ENCODE assay signal across 1 cellular context in genomic region chr17:48128411-48128810, GRCh38.
TF ChIP-seq lines count a peak whose summit lies in the region.

No MANE protein-coding gene starts in this region.

TF ChIP-seq in endothelial cell of umbilical vein, 7 proteins besides CTCF, POLR2A, EP300 and RAD21 (continued from another document):
- TF ChIP-seq GATA2 (IDR thresholded peaks at IDR 0.05; ENCODE audit: insufficient read depth, insufficient read length, low read depth, low read length) (no peak), EZH2 (IDR thresholded peaks at IDR 0.05; ENCODE audit: borderline replicate concordance, low read depth, low read length, severe bottlenecking) (no peak), POLR2AphosphoS5 (IDR thresholded peaks at IDR 0.05; ENCODE audit: insufficient read depth, low read depth, low read length) (no peak), FOS (IDR thresholded peaks at IDR 0.05; ENCODE audit: borderline replicate concordance, insufficient read depth, low read length) (no peak)
